ENCODE assay signal across 23 cellular contexts in the genomic region with DNA sequence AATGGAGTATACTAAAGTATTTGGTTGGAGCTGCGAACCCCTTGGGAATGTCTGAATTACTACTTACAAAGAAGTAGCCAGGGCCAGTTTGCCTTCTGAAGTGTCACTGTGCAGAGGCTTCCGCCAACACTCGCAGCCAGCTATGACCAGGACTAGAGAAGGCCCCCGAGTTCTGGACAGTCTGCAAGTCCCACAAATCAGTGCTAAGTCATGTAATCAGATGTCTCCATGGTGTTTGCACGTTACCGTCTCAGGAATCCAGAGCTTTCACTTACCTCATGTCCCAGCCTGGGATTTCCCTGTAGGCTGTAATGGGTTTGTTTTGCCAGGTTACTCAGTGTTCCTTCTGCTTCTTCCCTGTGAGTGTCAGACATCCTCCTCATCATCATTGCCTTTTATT.
"Had no signal": no experiment of that assay in that cellular context is flagged by ENCODE, and none has a peak within 500 bp of the region (broad histone marks: within the 10 kb centered on the region; RNA-seq: fewer than 3 reads in every experiment).

No MANE protein-coding gene starts in this region.

- ATAC-seq: activated T-cell treated with anti-CD3 and anti-CD28 coated beads, Interleukin-2, amount 50 U/mL, for 72 hours; body of pancreas; left lung; natural killer cell; stimulated activated naive B cell treated with anti-CD40 and anti-IgM and Interleukin-4, amounts not matched to agents 10 μg/mL and 1 μg/mL and 100 μg/mL, for 72 hours had no signal

- H3K36me3 ChIP-seq: esophagus squamous epithelium, left lung, thyroid gland had no signal

- H3K9me3 ChIP-seq: body of pancreas, esophagus squamous epithelium, left lung, thyroid gland had no signal

- H3K4me3 Mint-ChIP-seq: activated CD4-positive, alpha-beta T cell treated with anti-CD3 and anti-CD28 coated beads, Interleukin-2, amount 10 ng/mL, durations not matched to agents 24 days and 14 days; activated naive CD8-positive, alpha-beta T cell; activated T-cell treated with anti-CD3 and anti-CD28 coated beads, Interleukin-2, amount 50 U/mL, for 72 hours; memory B cell; natural killer cell; stimulated activated naive B cell treated with anti-CD40 and anti-IgM and Interleukin-4, amounts not matched to agents 10 μg/mL and 1 μg/mL and 100 μg/mL, for 72 hours had no signal

- H3K4me1 ChIP-seq: body of pancreas, left lung, thyroid gland had no signal

- H3K4me1 Mint-ChIP-seq: activated CD4-positive, alpha-beta T cell treated with anti-CD3 and anti-CD28 coated beads, Interleukin-2, amount 10 ng/mL, durations not matched to agents 24 days and 14 days; memory B cell; natural killer cell; stimulated activated naive B cell treated with anti-CD40 and anti-IgM and Interleukin-4, amounts not matched to agents 10 μg/mL and 1 μg/mL and 100 μg/mL, for 72 hours had no signal

- FAIRE-seq: urothelium cell line had no signal

- H3K27me3 Mint-ChIP-seq: activated CD4-positive, alpha-beta T cell treated with anti-CD3 and anti-CD28 coated beads, Interleukin-2, amount 10 ng/mL, durations not matched to agents 24 days and 14 days; activated naive CD8-positive, alpha-beta T cell; progenitor cell of endocrine pancreas; stimulated activated naive B cell treated with anti-CD40 and anti-IgM and Interleukin-4, amounts not matched to agents 10 μg/mL and 1 μg/mL and 100 μg/mL, for 72 hours had no signal

- H3K9me3 Mint-ChIP-seq: activated CD4-positive, alpha-beta T cell treated with anti-CD3 and anti-CD28 coated beads, Interleukin-2, amount 10 ng/mL, durations not matched to agents 24 days and 14 days; memory B cell had no signal

- H3K27ac Mint-ChIP-seq: activated CD4-positive, alpha-beta T cell treated with anti-CD3 and anti-CD28 coated beads, Interleukin-2, amount 10 ng/mL, durations not matched to agents 24 days and 14 days; activated naive CD8-positive, alpha-beta T cell; activated T-cell treated with anti-CD3 and anti-CD28 coated beads, Interleukin-2, amount 50 U/mL, for 72 hours; memory B cell; natural killer cell; progenitor cell of endocrine pancreas; stimulated activated naive B cell treated with anti-CD40 and anti-IgM and Interleukin-4, amounts not matched to agents 10 μg/mL and 1 μg/mL and 100 μg/mL, for 72 hours had no signal

- H3K4me3 ChIP-seq: body of pancreas, coronary artery, esophagus squamous epithelium, left lung, thyroid gland had no signal

- H3K27me3 ChIP-seq: body of pancreas, esophagus squamous epithelium, left lung, thyroid gland had no signal

- H3K36me3 Mint-ChIP-seq: activated naive CD8-positive, alpha-beta T cell; memory B cell; natural killer cell; stimulated activated naive B cell treated with anti-CD40 and anti-IgM and Interleukin-4, amounts not matched to agents 10 μg/mL and 1 μg/mL and 100 μg/mL, for 72 hours had no signal

- H3K27ac ChIP-seq: body of pancreas, coronary artery, esophagus squamous epithelium, left lung, thyroid gland had no signal

- DNase-seq: activated CD4-positive, alpha-beta T cell treated with anti-CD3 and anti-CD28 coated beads, Interleukin-2, amount 10 ng/mL, durations not matched to agents 24 days and 14 days; activated CD4-positive, CD25-positive, alpha-beta regulatory T cell; activated CD8-positive, alpha-beta memory T cell treated with anti-CD3 and anti-CD28 coated beads, Interleukin-2, amount 50 U/mL, for 48 hours; activated gamma-delta T cell treated with Interleukin-2 at 50 U/mL for 16 hours; activated T-cell treated with anti-CD3 and anti-CD28 coated beads, Interleukin-2, amount 50 U/mL, for 72 hours; amniotic stem cell; body of pancreas; central memory CD4-positive, alpha-beta T cell; esophagus squamous epithelium; foreskin fibroblast; head of caudate nucleus; left lung; natural killer cell; occipital lobe; stimulated activated CD4-positive, alpha-beta T cell treated with anti-CD3 and anti-CD28 coated beads, Interleukin-15, amount 100 ng/mL, for 24 hours; stimulated activated CD4-positive, alpha-beta T cell treated with anti-CD3 and anti-CD28 coated beads, Interleukin-4, amount 100 ng/mL, for 1 hour; stimulated activated naive B cell treated with anti-CD40 and anti-IgM and Interleukin-4, amounts not matched to agents 10 μg/mL and 1 μg/mL and 100 μg/mL, for 72 hours; thyroid gland had no signal
